In genomic region chr2:95165371-95166064, GRCh38 we compare ENCODE assay signal across 8 cellular contexts.
A peak's percentile ranks its signal among the peaks of the same experiment; 100 is the strongest.
DNase-seq lines count a peak whose midpoint lies in the region; ATAC-seq and TF ChIP-seq lines count a peak whose summit lies in the region.

ZNF2 (plus strand) TSS chr2:95165809; CDS start chr2:95176227, 10,418 bp downstream.

- peak; percentile 85 for ATAC-seq in HG03378 (IDR thresholded peaks at IDR 0.05; ENCODE audit: unreplicated experiment)

- peak; percentile 95 for TF ChIP-seq POLR2A in GM19099 (IDR thresholded peaks at IDR 0.05; ENCODE audit: extremely low read depth, insufficient read length, low read depth)

- DNase-seq in Ammon's horn (ENCODE audit: low spot score) (peak; percentile 98), NCI-H446 treated with DMSO at 0.1 percent for 48 hours (lab: John Stamatoyannopoulos, UW) (peak; percentile 90), cerebellar nuclear complex (lab: John Stamatoyannopoulos, UW) (peak; percentile 55 to 94), islet precursor cell (peak; percentile 99)
- DNase-seq in activated CD4-positive, CD25-positive, alpha-beta regulatory T cell treated with anti-CD3 and anti-CD28 coated beads, Interleukin-2, amount 50 U/mL, for 72 hours = peak; percentile 94
- peak; percentile 95 for DNase-seq in stimulated activated CD4-positive, alpha-beta T cell treated with anti-CD3 and anti-CD28 coated beads, Interleukin-12 subunit alpha, Interleukin-12 subunit beta, amount 100 ng/mL, for 4 hours

Comparison
In these comparisons a context has a peak if more than half of its experiments do, and no peak if none do; other contexts are left out.
1. Peak in every context shown above with its lines: DNase-seq and ATAC-seq.